22 cellular contexts compared by ENCODE assay signal in genomic region chr18:9447334-9447733, GRCh38. TPM values are rescaled to one million over a fixed set of nuclear protein-coding genes. Genes with fewer than 3 reads are reported as not detected.
DNase-seq lines count a peak whose midpoint lies in the region; ATAC-seq, FAIRE-seq and TF ChIP-seq lines count a peak whose summit lies in the region.
"Had no signal": no experiment of that assay in that cellular context is flagged by ENCODE, and none has a peak within 500 bp of the region (broad histone marks: within the 10 kb centered on the region; RNA-seq: fewer than 3 reads in every experiment).

No MANE protein-coding gene starts in this region.

- no peak overlapping the region for H4K8ac ChIP-seq in mesenchymal stem cell (ENCODE audit: low read length)

- in situ Hi-C loops in GM12878 (cut with MboI), result no loop called here

- ATAC-seq in GM12878, result no peak
- ATAC-seq in GM18909 (IDR thresholded peaks at IDR 0.05; ENCODE audit: poor library complexity, unreplicated experiment), result no peak
- no peak for ATAC-seq in SK-N-SH treated with all-trans-retinoic acid at 6 μM for 48 hours
- ATAC-seq: A549; CD8-positive, alpha-beta T cell had no signal

- H3K14ac ChIP-seq in mesenchymal stem cell (ENCODE audit: low read length in 2 of 2), result no peak overlapping the region

- peak overlapping the region; percentile 21 for H4K91ac ChIP-seq in mesenchymal stem cell (ENCODE audit: low read length)

- RAD21 ChIA-PET in GM12878 (lab: Charles Lee; ENCODE audit: unreplicated experiment), result no interaction called here

- no peak overlapping the region for H2BK120ac ChIP-seq in mesenchymal stem cell (ENCODE audit: low read depth, low read length)

- DNase-seq in GM12878 (ENCODE audit: low read depth, low spot score), result no peak
- no peak for DNase-seq in mesenchymal stem cell
- no peak for DNase-seq in HuH-7.5 (ENCODE audit: low spot score)
- DNase-seq: AML-193; Caco-2; Calu3; CD4-positive, alpha-beta T cell; CD8-positive, alpha-beta T cell; DMS79 treated with DMSO at 0.1 percent for 48 hours; GF-D8 had no signal

- TF ChIP-seq EP300 in GM12878 (IDR thresholded peaks at IDR 0.05; ENCODE audit: borderline replicate concordance in 1 of 2, control insufficient read depth in 1 of 2, low read depth in 2 of 2, low read length in 2 of 2), result no peak

- H2BK5ac ChIP-seq in mesenchymal stem cell (ENCODE audit: low read depth, low read length, poor library complexity, severe bottlenecking), result no peak overlapping the region

- H3K23ac ChIP-seq in mesenchymal stem cell (ENCODE audit: low read length in 2 of 2), result no peak overlapping the region

- SMC1A ChIA-PET in GM12878 (lab: Charles Lee; ENCODE audit: uncharacterized antibody, unreplicated experiment), result interaction anchor here (1.0 kb wide), 1 partner anchor 22 kb away, joined by 4 read pairs; no protein-coding TSS in a partner anchor

- H2BK15ac ChIP-seq in mesenchymal stem cell (ENCODE audit: low read depth, poor library complexity, severe bottlenecking), result no peak overlapping the region

- no peak overlapping the region for H2AFZ ChIP-seq in GM12878 (ENCODE audit: control insufficient read depth, low read depth, low read length)
- H2AFZ ChIP-seq in mesenchymal stem cell (ENCODE audit: low read depth, low read length), result no peak overlapping the region

- H3K4me3 ChIP-seq in HEK293 (ENCODE audit: low read depth, low read length) (no peak overlapping the region), GM12878 (no peak overlapping the region), mesenchymal stem cell (ENCODE audit: insufficient read depth in 1 of 2, low read depth in 1 of 2, low read length in 2 of 2) (no peak overlapping the region)
- H3K4me3 ChIP-seq: A549; BLaER1 treated with 17β-estradiol and CSF1 and Interleukin-3, amounts not matched to agents 10 nM and 100 nM had no signal

- H4K20me1 ChIP-seq in GM12878 (ENCODE audit: control insufficient read depth, insufficient read depth), result no peaks in the 10 kb centered on the region
- H4K20me1 ChIP-seq: BLaER1 treated with 17β-estradiol and CSF1 and Interleukin-3, amounts not matched to agents 10 nM and 100 nM had no signal

- intact Hi-C loops in GM12878 (cut with micrococcal nuclease; ENCODE audit: unreplicated experiment), result no loop called here

- POLR2A ChIA-PET in HEK293 (lab: Yijun Ruan, JAX), result no interaction called here
- POLR2A ChIA-PET in GM12878 (lab: Charles Lee), result no interaction called here

- no peak for TF ChIP-seq POLR2A in GM12878 (IDR thresholded peaks at IDR 0.05; ENCODE audit: low read depth, low read length)

- H3K4me2 ChIP-seq in GM12878 (ENCODE audit: control insufficient read depth, insufficient read depth) (no peak overlapping the region), mesenchymal stem cell (ENCODE audit: low read length, poor library complexity, severe bottlenecking) (no peak overlapping the region)
- H3K4me2 ChIP-seq: A549; BLaER1 treated with 17β-estradiol and CSF1 and Interleukin-3, amounts not matched to agents 10 nM and 100 nM had no signal

- H2BK12ac ChIP-seq in mesenchymal stem cell (ENCODE audit: low read length in 2 of 2), result no peak overlapping the region

- H3K18ac ChIP-seq in mesenchymal stem cell (ENCODE audit: low read depth in 1 of 2, low read length in 2 of 2), result no peak overlapping the region

- BruUV-seq in GM12878 (replicated peaks; lab: Mats Ljungman, UMichigan), result no TSS peak

- no peak overlapping the region for H3K4ac ChIP-seq in mesenchymal stem cell (ENCODE audit: low read depth in 1 of 2, low read length in 2 of 2)

- CTCF ChIA-PET in HEK293 (lab: Yijun Ruan, JAX) (no interaction called here), GM12878 (lab: Yijun Ruan, JAX) (no interaction called here)

- H3K9me3 ChIP-seq in HEK293 (ENCODE audit: control insufficient read depth, insufficient read depth, low read depth, low read length), result no peaks in the 10 kb centered on the region
- H3K9me3 ChIP-seq in GM12878 (replicated peaks; ENCODE audit: control insufficient read depth, insufficient read depth, low read length), result peaks cover 4% of the 10 kb centered on the region; the same call in 2 of the 3 replicates
- peaks cover 17% of the 10 kb centered on the region for H3K9me3 ChIP-seq in mesenchymal stem cell (ENCODE audit: control insufficient read depth, low read length)

- H3K79me1 ChIP-seq in mesenchymal stem cell (replicated peaks; ENCODE audit: low read length, poor library complexity, severe bottlenecking), result no peaks in the 10 kb centered on the region

- H3K4me1 ChIP-seq in HEK293 (ENCODE audit: control insufficient read depth, insufficient read depth, low read length) (no peaks in the 10 kb centered on the region), GM12878 (ENCODE audit: control insufficient read depth, insufficient read depth, low read length) (no peaks in the 10 kb centered on the region), mesenchymal stem cell (ENCODE audit: control insufficient read depth, insufficient read depth, low read depth, low read length) (no peaks in the 10 kb centered on the region)
- H3K4me1 ChIP-seq: A549; BLaER1 treated with 17β-estradiol and CSF1 and Interleukin-3, amounts not matched to agents 10 nM and 100 nM had no signal

- H3K9ac ChIP-seq in GM12878 (ENCODE audit: control insufficient read depth, insufficient read depth, low read length) (no peak overlapping the region), mesenchymal stem cell (ENCODE audit: low read length) (no peak overlapping the region)
- H3K9ac ChIP-seq: BLaER1 treated with 17β-estradiol and CSF1 and Interleukin-3, amounts not matched to agents 10 nM and 100 nM had no signal

- no peak for TF ChIP-seq RAD21 in GM12878 (IDR thresholded peaks at IDR 0.05; ENCODE audit: insufficient read depth, low read depth, low read length)

- no peak overlapping the region for H2AK5ac ChIP-seq in mesenchymal stem cell (ENCODE audit: low read length, severe bottlenecking)

- no peak for FAIRE-seq in GM12878 (lab: Jason Lieb, UNC)
- FAIRE-seq: A549, D721Med, G401.6, GM12892, GM18507, GM19239 had no signal

- H3K27ac ChIP-seq in HEK293 (ENCODE audit: extremely low read depth, low read depth, low read length) (no peak overlapping the region), GM12878 (ENCODE audit: control insufficient read depth, insufficient read depth) (no peak overlapping the region), mesenchymal stem cell (ENCODE audit: low read length, poor library complexity, severe bottlenecking) (no peak overlapping the region)
- H3K27ac ChIP-seq: 22Rv1; A549; BLaER1 treated with 17β-estradiol and CSF1 and Interleukin-3, amounts not matched to agents 10 nM and 100 nM; C4-2B had no signal

- H3K27me3 ChIP-seq in GM12878 (replicated peaks in 1 of 2; ENCODE audit: control insufficient read depth in 2 of 2, insufficient read depth in 2 of 2, low read length in 1 of 2), result no peaks in the 10 kb centered on the region
- H3K27me3 ChIP-seq in mesenchymal stem cell (ENCODE audit: control insufficient read depth in 1 of 2, insufficient read depth in 1 of 2, low read length in 2 of 2), result no peaks in the 10 kb centered on the region
- H3K27me3 ChIP-seq: BLaER1 treated with 17β-estradiol and CSF1 and Interleukin-3, amounts not matched to agents 10 nM and 100 nM had no signal

- no peaks in the 10 kb centered on the region for H3K79me2 ChIP-seq in GM12878 (ENCODE audit: control insufficient read depth, insufficient read depth, low read length)

- H3K36me3 ChIP-seq in HEK293 (ENCODE audit: control insufficient read depth in 2 of 2, insufficient read depth in 1 of 2, low read length in 2 of 2), result no peaks in the 10 kb centered on the region
- no peaks in the 10 kb centered on the region for H3K36me3 ChIP-seq in GM12878 (ENCODE audit: control insufficient read depth in 2 of 2, insufficient read depth in 2 of 2, low read length in 1 of 2)
- H3K36me3 ChIP-seq in mesenchymal stem cell (ENCODE audit: control insufficient read depth in 1 of 2, insufficient read depth in 2 of 2, low read depth in 1 of 2, low read length in 2 of 2), result no peaks in the 10 kb centered on the region
- H3K36me3 ChIP-seq: BLaER1 treated with 17β-estradiol and CSF1 and Interleukin-3, amounts not matched to agents 10 nM and 100 nM had no signal

- TF ChIP-seq CTCF in HEK293 (tag by site-specific recombination; IDR thresholded peaks at IDR 0.05) (no peak), GM12878 (IDR thresholded peaks at IDR 0.05 in 2 of 3, conservative IDR thresholded peaks at IDR 0.05 in 1 of 3; ENCODE audit: control insufficient read depth in 2 of 3, extremely low read depth in 1 of 3, insufficient read depth in 1 of 3, low read depth in 3 of 3, low read length in 3 of 3) (no peak)

- WGBS in GM12878 (ENCODE audit: insufficient coverage, insufficient replicate concordance, low lambda C conversion rate, missing lambda C conversion rate), result 76% methylated on average over 7 of the region's 7 CpGs
- 96% methylated on average over 7 of the region's 7 CpGs for WGBS in mesenchymal stem cell

TF ChIP-seq in HEK293, 187 proteins besides CTCF, POLR2A, EP300 and RAD21:
- TF ChIP-seq SETDB1 (IDR thresholded peaks at IDR 0.05; ENCODE audit: insufficient read length, low read length) (peak; percentile 79), ZNF792 (tag by site-specific recombination; IDR thresholded peaks at IDR 0.05) (no peak)

TF ChIP-seq in GM12878, 131 proteins besides CTCF, POLR2A, EP300 and RAD21 (continues in another document):
- peak; percentile 32; the same call in 1 of the 2 replicates for TF ChIP-seq CBX5 (IDR thresholded peaks at IDR 0.05; ENCODE audit: low read depth)

RNA-seq across cellular contexts. Expression of gene RALBP1, which starts 28.0 kb away (rescaled TPM):
- total RNA-seq in GM12878 (2013; cell fraction: nucleolus; rRNA removed), result 30.0 and 33.4 TPM in 2 replicates
- total RNA-seq in GM12878 (2014; rRNA removed) (41.3 and 47.1 TPM in 2 replicates), GM12878 (2014; rRNA removed; fragmentation: Illumina TruSeq; extraction: Trizol) (43.8 and 45.6 TPM in 2 replicates), GM12878 (2021) (46.9 and 50.5 TPM in 2 replicates)
- polyA plus RNA-seq in GM12878 (2011; ENCODE audit: low read depth), result 24.5 TPM
- polyA plus RNA-seq in GM12878 (2011; rRNA removed) (38.6 and 42.7 TPM in 2 replicates), GM12878 (2014; fragmentation: Illumina TruSeq; extraction: Trizol) (42.2 and 44.2 TPM in 2 replicates), GM12878 (2014; fragmentation: Nextera tagmentation; extraction: Ambion mirVana) (10 to 100 TPM; 11.2 to 17.9 TPM), GM12878 (2014; rRNA removed) (39.2 and 44.0 TPM in 2 replicates), GM12878 (2016; fragmentation: Nextera tagmentation; extraction: Ambion mirVana) (10 to 100 TPM; 41.1 to 42.5 TPM)
- polyA plus RNA-seq in GM12878 (2011; cell fraction: cytosol; rRNA removed), result 33.6 and 45.2 TPM in 2 replicates
- polyA plus RNA-seq in GM12878 (2011; cell fraction: nucleus; rRNA removed), result 22.0 and 28.0 TPM in 2 replicates
- 31.4 and 42.9 TPM in 2 replicates for polyA plus RNA-seq in GM12878 (2012)
- polyA minus RNA-seq in GM12878 (2011; rRNA and poly(A)+ RNA removed), result 31.3 and 33.7 TPM in 2 replicates
- 16.2 and 16.4 TPM in 2 replicates for polyA minus RNA-seq in GM12878 (2011; cell fraction: cytosol; rRNA and poly(A)+ RNA removed)
- polyA minus RNA-seq in GM12878 (2011; cell fraction: nucleus; rRNA and poly(A)+ RNA removed), result 9.7 and 21.0 TPM in 2 replicates
- 89.2 TPM for polyA plus RNA-seq in mesenchymal stem cell (2013, experiment 1 of 2)
- polyA plus RNA-seq in mesenchymal stem cell (2013, experiment 2 of 2), result 95.9 TPM
